Comparison of ENCODE assay signal across 9 cellular contexts in genomic region chr5:90421136-90421535, GRCh38. TPM values are rescaled to one million over a fixed set of nuclear protein-coding genes. Genes with fewer than 3 reads are reported as not detected.
DNase-seq lines count a peak whose midpoint lies in the region; ATAC-seq and TF ChIP-seq lines count a peak whose summit lies in the region.
"Had no signal": no experiment of that assay in that cellular context is flagged by ENCODE, and none has a peak within 500 bp of the region (broad histone marks: within the 10 kb centered on the region; RNA-seq: fewer than 3 reads in every experiment).

No MANE protein-coding gene starts in this region.

- no peak for ATAC-seq in HG02763 (IDR thresholded peaks at IDR 0.05; ENCODE audit: unreplicated experiment)

- H3K27me3 Mint-ChIP-seq in endodermal cell (ENCODE audit: insufficient read depth) = no peaks in the 10 kb centered on the region
- H3K27me3 Mint-ChIP-seq in osteocyte (ENCODE audit: unreplicated experiment) = peaks cover 21% of the 10 kb centered on the region

- H3K27ac Mint-ChIP-seq in endodermal cell = no peak overlapping the region
- no peak overlapping the region for H3K27ac Mint-ChIP-seq in osteocyte (ENCODE audit: unreplicated experiment)

- 30 to 38% methylated on average over 2 to 4 of the region's 4 CpGs for WGBS in endodermal cell (ENCODE audit: insufficient coverage in 1 of 2, insufficient read length in 1 of 2), 2 experiments

- TF ChIP-seq CTCF in endodermal cell (conservative IDR thresholded peaks at IDR 0.05) = peak; percentile 63
- peak; percentile 17 for TF ChIP-seq CTCF in osteocyte (IDR thresholded peaks at IDR 0.05)

- H3K36me3 ChIP-seq in endodermal cell (ENCODE audit: control insufficient read depth, insufficient read depth, low read length) = no peaks in the 10 kb centered on the region

- H3K4me1 Mint-ChIP-seq in endodermal cell (no peaks in the 10 kb centered on the region), osteocyte (ENCODE audit: unreplicated experiment) (peaks cover 5% of the 10 kb centered on the region)

- no peak overlapping the region for H3K27ac ChIP-seq in endodermal cell (ENCODE audit: low read depth, low read length)

- H3K36me3 Mint-ChIP-seq in endodermal cell (ENCODE audit: low read depth) (no peaks in the 10 kb centered on the region), osteocyte (ENCODE audit: unreplicated experiment) (no peaks in the 10 kb centered on the region)

- no peaks in the 10 kb centered on the region for H3K27me3 ChIP-seq in endodermal cell (ENCODE audit: control insufficient read depth, insufficient read depth, low read length, poor library complexity, severe bottlenecking)

- no peak overlapping the region for H3K4me3 ChIP-seq in endodermal cell (ENCODE audit: low read length)

- no peaks in the 10 kb centered on the region for H3K9me3 Mint-ChIP-seq in endodermal cell
- no peaks in the 10 kb centered on the region for H3K9me3 Mint-ChIP-seq in osteocyte (ENCODE audit: unreplicated experiment)

- H3K4me3 Mint-ChIP-seq in endodermal cell (no peak overlapping the region), osteocyte (ENCODE audit: unreplicated experiment) (no peak overlapping the region)

- H3K4me1 ChIP-seq in endodermal cell (ENCODE audit: control insufficient read depth, insufficient read depth, low read length) = no peaks in the 10 kb centered on the region

- H3K9me3 ChIP-seq in endodermal cell (ENCODE audit: control insufficient read depth, low read length) = no peaks in the 10 kb centered on the region

- DNase-seq in DMS 273 (lab: John Stamatoyannopoulos, UW; ENCODE audit: unreplicated experiment) (peak; percentile 13), DMS 273 treated with DMSO at 0.1 percent for 48 hours (lab: John Stamatoyannopoulos, UW) (no peak), HuH-7.5 (ENCODE audit: low spot score) (peak; percentile 4), endodermal cell (peak; percentile 81), osteocyte (ENCODE audit: extremely low spot score, unreplicated experiment) (no peak)
- no peak for DNase-seq in stimulated activated CD4-positive, alpha-beta T cell treated with anti-CD3 and anti-CD28 coated beads, Interleukin-12 subunit alpha, Interleukin-12 subunit beta, amount 100 ng/mL, for 4 hours
- no peak for DNase-seq in stimulated activated CD8-positive, alpha-beta memory T cell treated with anti-CD3 and anti-CD28 coated beads, Interleukin-4, amount 100 ng/mL, for 48 hours
- DNase-seq: 8988T had no signal

- no peak overlapping the region for H3K9ac ChIP-seq in endodermal cell (ENCODE audit: extremely low read depth, low read length, poor library complexity, severe bottlenecking)

RNA-seq across cellular contexts. Expression of gene CETN3, which starts 11.6 kb away (rescaled TPM):
- 10 to 100 TPM; 50.7 to 65.1 TPM for total RNA-seq in endodermal cell
- 59.4 TPM for polyA plus RNA-seq in endodermal cell (2013, experiment 1 of 2)
- polyA plus RNA-seq in endodermal cell (2013, experiment 2 of 2) = 61.6 TPM
- 17.8 and 19.7 TPM in 2 replicates for total RNA-seq in osteocyte

RNA-seq across cellular contexts. Expression of gene MBLAC2, which starts 53.4 kb away (rescaled TPM):
- 1 to 10 TPM; 3.5 to 5.0 TPM for total RNA-seq in endodermal cell
- 4.5 TPM for polyA plus RNA-seq in endodermal cell (2013, experiment 1 of 2)
- polyA plus RNA-seq in endodermal cell (2013, experiment 2 of 2) = 4.4 TPM
- 6.3 and 6.6 TPM in 2 replicates for total RNA-seq in osteocyte

RNA-seq across cellular contexts. Expression of gene POLR3G, which starts 53.5 kb away (rescaled TPM):
- total RNA-seq in endodermal cell (10 to 100 TPM in 1 of 2 donors, 1 to 10 TPM in 1; 6.3 to 16.4 TPM), osteocyte (3.8 and 4.4 TPM in 2 replicates)
- polyA plus RNA-seq in endodermal cell (2013, experiment 1 of 2) = 9.6 TPM
- 7.3 TPM for polyA plus RNA-seq in endodermal cell (2013, experiment 2 of 2)

Comparison
In these comparisons a context has a peak if more than half of its experiments do, and no peak if none do; other contexts are left out.
1. DNase-seq: peak in DMS 273 (single experiment), HuH-7.5 (single experiment) and endodermal cell (single experiment); none in DMS 273 treated with DMSO at 0.1 percent for 48 hours (single experiment), osteocyte (single experiment), stimulated activated CD4-positive, alpha-beta T cell treated with anti-CD3 and anti-CD28 coated beads, Interleukin-12 subunit alpha, Interleukin-12 subunit beta, amount 100 ng/mL, for 4 hours (single experiment) and stimulated activated CD8-positive, alpha-beta memory T cell treated with anti-CD3 and anti-CD28 coated beads, Interleukin-4, amount 100 ng/mL, for 48 hours (single experiment).